In genomic region chr11:126601136-126601535, GRCh38 we compare ENCODE assay signal across 1 cellular context.
TF ChIP-seq lines count a peak whose summit lies in the region.

No MANE protein-coding gene starts in this region.

TF ChIP-seq in GM23338, 12 proteins besides CTCF, POLR2A, EP300 and RAD21 (continued from another document):
- TF ChIP-seq REST (IDR thresholded peaks at IDR 0.05; ENCODE audit: unreplicated experiment) (no peak), ZNF114 (CRISPR knock-in tag; IDR thresholded peaks at IDR 0.05) (no peak), ZNF331 (CRISPR knock-in tag; IDR thresholded peaks at IDR 0.05; ENCODE audit: low read depth) (no peak)
